In genomic region chrX:125172531-125172930, GRCh38 we compare ENCODE assay signal across 9 cellular contexts.
"Had no signal": no experiment of that assay in that cellular context is flagged by ENCODE, and none has a peak within 500 bp of the region (broad histone marks: within the 10 kb centered on the region; RNA-seq: fewer than 3 reads in every experiment).

No MANE protein-coding gene starts in this region.

- H3K36me3 ChIP-seq: HAP-1 had no signal

- H2AFZ ChIP-seq: GM23248 had no signal

- H3K27ac ChIP-seq: GM23248, HL-60 had no signal

- H3K4me3 ChIP-seq: GM23248, HAP-1, K562 had no signal

- DNase-seq: GM23248, GOT3, H7, IMR-90, KG1 had no signal

- ATAC-seq: HCT116, K562 had no signal

- FAIRE-seq: K562 had no signal

- H3K9me3 ChIP-seq: HAP-1 had no signal

- H3K9ac ChIP-seq: GM23248 had no signal
